24 cellular contexts compared by ENCODE assay signal in the genomic region with DNA sequence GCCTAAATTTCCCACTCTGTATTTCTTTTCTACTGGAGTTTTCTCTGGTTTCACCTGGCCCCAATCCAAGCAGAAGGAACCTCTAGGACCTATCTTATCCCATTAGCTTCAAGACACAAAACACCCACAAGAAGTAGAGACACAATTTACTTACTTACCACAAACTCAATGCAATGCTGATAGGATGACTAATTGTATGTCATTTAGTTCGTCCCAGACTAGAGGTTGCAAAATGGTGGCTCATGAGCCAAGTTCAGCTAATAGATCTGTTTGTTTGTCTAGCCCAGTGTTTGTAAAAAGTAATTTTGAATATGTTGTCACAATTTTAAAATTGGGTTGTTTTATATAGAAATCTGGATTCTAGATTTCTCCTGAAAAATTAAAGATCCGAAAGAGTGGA. TPM values are rescaled to one million over a fixed set of nuclear protein-coding genes. Genes with fewer than 3 reads are reported as not detected.
"Had no signal": no experiment of that assay in that cellular context is flagged by ENCODE, and none has a peak within 500 bp of the region (broad histone marks: within the 10 kb centered on the region; RNA-seq: fewer than 3 reads in every experiment).

No MANE protein-coding gene starts in this region.

- H2AFZ ChIP-seq: hepatocyte had no signal

- H3K36me3 ChIP-seq: prostate gland, tibial nerve, WERI-Rb-1 had no signal

- H3K9me3 Mint-ChIP-seq: endodermal cell had no signal

- H3K4me3 Mint-ChIP-seq: endodermal cell had no signal

- H3K9me3 ChIP-seq: prostate gland had no signal

- H3K27ac Mint-ChIP-seq: activated naive CD4-positive, alpha-beta T cell treated with anti-CD3 and anti-CD28 coated beads, Interleukin-2, amount 50 U/mL, for 72 hours; endodermal cell had no signal

- H3K79me2 ChIP-seq: hepatocyte had no signal

- H3K4me2 ChIP-seq: hepatocyte had no signal

- ATAC-seq: activated naive CD4-positive, alpha-beta T cell treated with anti-CD3 and anti-CD28 coated beads, Interleukin-2, amount 50 U/mL, for 72 hours; foreskin keratinocyte; right cardiac atrium; stimulated activated naive CD8-positive, alpha-beta T cell treated with anti-CD3 and anti-CD28 coated beads, Interleukin-15, Interleukin-2, amounts not matched to agents 100 U/mL and 50 U/mL, for 24 hours had no signal

- H3K27ac ChIP-seq: foreskin keratinocyte, hepatocyte, prostate gland, skin epidermis, tibial nerve, WERI-Rb-1 had no signal

- H3K4me3 ChIP-seq: hepatocyte, prostate gland, skin epidermis, tibial nerve had no signal

- DNase-seq: activated CD4-positive, alpha-beta T cell treated with anti-CD3 and anti-CD28 coated beads for 1 hour; activated gamma-delta T cell treated with Interleukin-2 at 50 U/mL for 16 hours; amniotic stem cell; caudate nucleus; endodermal cell; foreskin keratinocyte; islet precursor cell; right cardiac atrium; stimulated activated naive CD8-positive, alpha-beta T cell treated with anti-CD3 and anti-CD28 coated beads, Interleukin-15, Interleukin-2, amounts not matched to agents 100 U/mL and 50 U/mL, for 24 hours; substantia nigra; T-helper 2 cell; WERI-Rb-1 had no signal

- H3K4me1 ChIP-seq: foreskin keratinocyte, prostate gland had no signal

- FAIRE-seq: urothelium cell line had no signal

- H3K27me3 ChIP-seq: foreskin keratinocyte, hepatocyte, tibial nerve had no signal

RNA-seq across cellular contexts. Expression of a gene that starts 34.7 kb away (rescaled TPM):
- total RNA-seq: activated CD8-positive, alpha-beta memory T cell treated with anti-CD3 and anti-CD28 coated beads for 36 hours; activated naive CD4-positive, alpha-beta T cell treated with anti-CD3 and anti-CD28 coated beads, Interleukin-2, amount 50 U/mL, for 72 hours; endodermal cell; foreskin keratinocyte; lung microvascular endothelial cell; mononuclear cell; osteoblast; right cardiac atrium; tibial nerve had no signal
- polyA plus RNA-seq: esophagus, foreskin keratinocyte, neural cell, right cardiac atrium had no signal
